24 cellular contexts compared by ENCODE assay signal in the genomic region with DNA sequence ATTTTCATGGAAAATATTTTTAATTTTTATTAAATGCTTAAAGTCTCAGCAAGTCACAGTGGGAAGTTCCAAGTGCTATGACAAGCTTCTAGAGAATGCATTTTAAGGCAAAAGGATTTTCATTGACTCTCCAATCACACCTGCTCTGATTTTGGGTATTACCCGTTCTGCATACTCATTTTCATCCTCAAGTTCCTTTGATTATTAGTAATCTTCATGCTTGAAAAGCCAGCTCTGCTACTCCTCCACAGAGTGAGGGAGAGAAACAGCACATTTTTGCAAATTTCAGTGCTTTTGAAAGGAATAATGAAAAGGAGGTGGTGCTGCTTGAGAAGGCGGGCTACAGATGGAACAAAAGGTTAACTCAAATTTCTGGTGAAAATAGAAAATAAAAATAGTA.
A peak's percentile ranks its signal among the peaks of the same experiment; 100 is the strongest.
DNase-seq lines count a peak whose midpoint lies in the region; ATAC-seq lines count a peak whose summit lies in the region.
"Had no signal": no experiment of that assay in that cellular context is flagged by ENCODE, and none has a peak within 500 bp of the region (broad histone marks: within the 10 kb centered on the region; RNA-seq: fewer than 3 reads in every experiment).

No MANE protein-coding gene starts in this region.

- DNase-seq in putamen (ENCODE audit: low spot score) (peak; percentile 17), GM19238 (ENCODE audit: insufficient read length, low spot score) (no peak), DMS 273 treated with DMSO at 0.1 percent for 48 hours (lab: John Stamatoyannopoulos, UW) (no peak), NCI-H128 (lab: John Stamatoyannopoulos, UW; ENCODE audit: unreplicated experiment) (no peak)
- DNase-seq: BE2C, EL, GF-D8, H9, HFFc6, NCI-H1092, NCI-H146, NCI-H2029 treated with DMSO at 0.1 percent for 48 hours, NCI-H2171, NCI-H345, NCI-H524 treated with DMSO at 0.1 percent for 48 hours, NCI-H82, Peyer's patch, SJCRH30, T-helper 1 cell had no signal

- ATAC-seq in GM18508 (IDR thresholded peaks at IDR 0.05; ENCODE audit: insufficient read depth, unreplicated experiment) (peak; percentile 47), GM19035 (IDR thresholded peaks at IDR 0.05; ENCODE audit: unreplicated experiment) (peak; percentile 51), HG03025 (IDR thresholded peaks at IDR 0.05; ENCODE audit: low FRiP score, unreplicated experiment) (peak; percentile 60)
- ATAC-seq: A549, K562 had no signal
